ENCODE assay signal across 23 cellular contexts in the genomic region with DNA sequence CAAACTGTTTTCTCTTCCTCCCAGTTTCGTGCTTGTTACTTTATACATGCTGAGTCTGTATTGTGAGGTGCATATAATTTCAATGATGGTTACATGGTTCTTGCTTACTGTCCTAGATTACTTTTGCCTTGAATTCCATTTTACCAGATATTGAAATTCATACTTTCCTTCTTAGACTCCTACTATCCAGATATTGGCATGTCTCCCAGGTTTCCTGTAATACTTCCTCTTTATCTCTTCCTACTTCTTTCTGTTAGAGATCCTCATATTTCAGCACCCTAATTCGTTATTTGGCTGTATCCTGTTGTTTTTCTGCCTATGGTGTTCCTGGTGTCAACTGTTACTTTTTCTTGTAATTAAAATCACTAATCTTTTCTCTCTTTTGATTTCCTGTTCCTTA.
A peak's percentile ranks its signal among the peaks of the same experiment; 100 is the strongest.
DNase-seq lines count a peak whose midpoint lies in the region; ATAC-seq and TF ChIP-seq lines count a peak whose summit lies in the region.
"Had no signal": no experiment of that assay in that cellular context is flagged by ENCODE, and none has a peak within 500 bp of the region (broad histone marks: within the 10 kb centered on the region; RNA-seq: fewer than 3 reads in every experiment).

No MANE protein-coding gene starts in this region.

- H3K36me3 ChIP-seq in adipocyte (ENCODE audit: control insufficient read depth, insufficient read depth, low read length, severe bottlenecking), result no peaks in the 10 kb centered on the region
- H3K36me3 ChIP-seq: thyroid gland had no signal

- no peak for ATAC-seq in GM21423 (IDR thresholded peaks at IDR 0.05; ENCODE audit: unreplicated experiment)
- ATAC-seq: activated T-cell treated with anti-CD3 and anti-CD28 coated beads, Interleukin-2, amount 50 U/mL, for 4 hours had no signal

- TF ChIP-seq CTCF in foreskin fibroblast (IDR thresholded peaks at IDR 0.05; ENCODE audit: low read depth, low read length), result no peak

- H3K27me3 ChIP-seq in adipocyte (replicated peaks; ENCODE audit: control insufficient read depth, insufficient read depth, low read length), result peaks cover 4% of the 10 kb centered on the region
- H3K27me3 ChIP-seq: thyroid gland had no signal

- no peak overlapping the region for H3K4me3 ChIP-seq in adipocyte (ENCODE audit: low read length)
- no peak overlapping the region for H3K4me3 ChIP-seq in foreskin fibroblast (ENCODE audit: low read depth in 1 of 2, low read length in 2 of 2)
- H3K4me3 ChIP-seq: smooth muscle cell, thyroid gland had no signal

- H3K4me1 ChIP-seq in adipocyte (ENCODE audit: control insufficient read depth, insufficient read depth, low read length), result peaks cover 12% of the 10 kb centered on the region
- H3K4me1 ChIP-seq: thyroid gland had no signal

- H3K9me3 ChIP-seq in adipocyte (ENCODE audit: control insufficient read depth, low read length), result no peaks in the 10 kb centered on the region
- H3K9me3 ChIP-seq: thyroid gland had no signal

- no peak overlapping the region for H3K9ac ChIP-seq in adipocyte (ENCODE audit: low read length)

- DNase-seq in EH (ENCODE audit: low read depth) (peak; percentile 51), Kasumi-1 (lab: John Stamatoyannopoulos, UW) (peak; percentile 54 to 59), adipocyte (ENCODE audit: low read depth) (peak; percentile 17), foreskin fibroblast (peak; percentile 33 to 71), NCI-H1092 treated with DMSO at 0.1 percent for 48 hours (lab: John Stamatoyannopoulos, UW) (no peak), NCI-H1417 treated with DMSO at 0.1 percent for 48 hours (lab: John Stamatoyannopoulos, UW) (no peak)
- DNase-seq in activated CD4-positive, alpha-beta T cell treated with anti-CD3 and anti-CD28 coated beads, Interleukin-2, amount 50 U/mL, for 48 hours, result no peak
- DNase-seq: activated CD4-positive, CD25-positive, alpha-beta regulatory T cell treated with anti-CD3 and anti-CD28 coated beads, Interleukin-2, amount 50 U/mL, for 72 hours; activated CD8-positive, alpha-beta memory T cell treated with anti-CD3 and anti-CD28 coated beads for 24 hours; activated naive CD4-positive, alpha-beta T cell; activated T-cell treated with anti-CD3 and anti-CD28 coated beads, Interleukin-2, amount 50 U/mL, for 4 hours; DMS79; H7; MM.1S; NCI-H1694 treated with DMSO at 0.1 percent for 48 hours; NCI-H526 treated with DMSO at 0.1 percent for 48 hours; nucleus accumbens; stimulated activated CD4-positive, alpha-beta T cell treated with anti-CD3 and anti-CD28 coated beads, Interleukin-4, amount 100 ng/mL, for 1 hour; stimulated activated naive CD4-positive, alpha-beta T cell treated with Interleukin-2 at 50 U/mL for 16 hours; T1000; thyroid gland had no signal

Comparison
In these comparisons a context has a peak if more than half of its experiments do, and no peak if none do; other contexts are left out.
1. DNase-seq: peak in EH (single experiment), Kasumi-1 (2 of 2), adipocyte (single experiment) and foreskin fibroblast (2 of 2); none in NCI-H1092 treated with DMSO at 0.1 percent for 48 hours (single experiment), activated CD4-positive, alpha-beta T cell treated with anti-CD3 and anti-CD28 coated beads, Interleukin-2, amount 50 U/mL, for 48 hours (0 of 2) and NCI-H1417 treated with DMSO at 0.1 percent for 48 hours (single experiment).